ENCODE assay signal across 14 cellular contexts in genomic region chr2:204177251-204177976, GRCh38.
DNase-seq lines count a peak whose midpoint lies in the region; ATAC-seq, FAIRE-seq and TF ChIP-seq lines count a peak whose summit lies in the region.
"Had no signal": no experiment of that assay in that cellular context is flagged by ENCODE, and none has a peak within 500 bp of the region (broad histone marks: within the 10 kb centered on the region; RNA-seq: fewer than 3 reads in every experiment).

No MANE protein-coding gene starts in this region.

- in situ Hi-C loops in HepG2 (cut with HindIII; ENCODE audit: extremely low pct_ligation_motif_present, low pct_unique_long_range_greater_than_20kb) = no loop called here

- 25% methylated on average over 4 of the region's 4 CpGs for WGBS in HepG2 (ENCODE audit: low lambda C conversion rate)
- whole genome bisulfite sequencing in right lobe of liver (ENCODE audit: insufficient coverage, low coverage, low lambda C conversion rate, missing lambda C conversion rate) = 92% methylated on average over 1 of the region's 4 CpGs

- H3K27me3 ChIP-seq in HepG2 (ENCODE audit: control insufficient read depth in 1 of 2, insufficient read depth in 2 of 2, low read length in 2 of 2) (no peaks in the 10 kb centered on the region), right lobe of liver (no peaks in the 10 kb centered on the region)
- H3K27me3 ChIP-seq: colonic mucosa had no signal

- no peaks in the 10 kb centered on the region for H4K20me1 ChIP-seq in HepG2 (ENCODE audit: insufficient read depth, low read length)

- TF ChIP-seq EP300 in HepG2 (IDR thresholded peaks at IDR 0.05; ENCODE audit: low read depth in 2 of 2, low read length in 2 of 2) (no peak), HepG2 (CRISPR knock-in tag; IDR thresholded peaks at IDR 0.05; ENCODE audit: borderline replicate concordance) (no peak)

- CTCF ChIA-PET in HepG2 (lab: Yijun Ruan, JAX; ENCODE audit: low intra/inter-chr PET ratio, low total read pairs) = interaction anchor here (1.7 kb wide), 1 partner anchor 32 kb away, joined by 20 read pairs; no protein-coding TSS in a partner anchor

- TF ChIP-seq RAD21 in HepG2 (CRISPR knock-in tag; IDR thresholded peaks at IDR 0.05) = no peak

- no peak overlapping the region for H3K4me2 ChIP-seq in HepG2 (ENCODE audit: low read depth, low read length)

- peak; percentile 44 for ATAC-seq in HepG2
- no peak for ATAC-seq in right lobe of liver
- peak; percentile 26 for ATAC-seq in GM21723 (IDR thresholded peaks at IDR 0.05; ENCODE audit: unreplicated experiment)
- peak; percentile 11 for ATAC-seq in HG03442 (IDR thresholded peaks at IDR 0.05; ENCODE audit: unreplicated experiment)
- ATAC-seq in GM21515 (IDR thresholded peaks at IDR 0.05; ENCODE audit: unreplicated experiment) = no peak
- no peak for ATAC-seq in esophagus mucosa

- POLR2A ChIA-PET in HepG2 (lab: Yijun Ruan, JAX) = no interaction called here

- H3K79me2 ChIP-seq in HepG2 (ENCODE audit: insufficient read depth, low read length) = no peaks in the 10 kb centered on the region

- no TSS peak for BruUV-seq in HepG2 (replicated peaks; lab: Mats Ljungman, UMichigan)

- peaks cover 10% of the 10 kb centered on the region; the same call in 1 of the 2 replicates for H3K4me1 ChIP-seq in HepG2 (ENCODE audit: insufficient read depth, low read length)
- H3K4me1 ChIP-seq in right lobe of liver = peaks cover 0 to 4% (median 0%) of the 10 kb centered on the region in 4 donors
- H3K4me1 ChIP-seq: colonic mucosa had no signal

- H3K4me3 ChIP-seq in HepG2 (replicated peaks in 1 of 3; ENCODE audit: insufficient read depth in 1 of 3, low read depth in 2 of 3, low read length in 3 of 3) (no peak overlapping the region), right lobe of liver (no peak overlapping the region)
- H3K4me3 ChIP-seq: colonic mucosa had no signal

- TF ChIP-seq POLR2A in HepG2 (IDR thresholded peaks at IDR 0.05; ENCODE audit: insufficient read depth in 1 of 2, low read depth in 2 of 2, low read length in 2 of 2) = no peak
- no peak for TF ChIP-seq POLR2A in right lobe of liver (IDR thresholded peaks at IDR 0.05)

- no peak overlapping the region for H3K9ac ChIP-seq in HepG2 (ENCODE audit: insufficient read depth, low read depth, low read length)

- DNase-seq in HepG2 (ENCODE audit: low spot score) = no peak
- no peak for DNase-seq in right lobe of liver
- no peak for DNase-seq in DMS79 treated with DMSO at 0.1 percent for 48 hours (lab: John Stamatoyannopoulos, UW)
- DNase-seq in NCI-H2029 treated with DMSO at 0.1 percent for 48 hours (lab: John Stamatoyannopoulos, UW) = no peak
- DNase-seq: hippocampal formation, NCI-H526 treated with DMSO at 0.1 percent for 48 hours, posterior cingulate gyrus had no signal

- H3K27ac ChIP-seq in HepG2 (ENCODE audit: extremely low read length, insufficient read depth, low read length) (no peak overlapping the region), right lobe of liver (no peak overlapping the region)
- H3K27ac ChIP-seq: colonic mucosa had no signal

- no peak overlapping the region for H2AFZ ChIP-seq in HepG2 (ENCODE audit: low read length)

- intact Hi-C loops in HepG2 (cut with micrococcal nuclease; ENCODE audit: unreplicated experiment) = no loop called here
- intact Hi-C loops in right lobe of liver (cut with DNase I) = no loop called here

- FAIRE-seq in HepG2 (lab: Jason Lieb, UNC) = no peak
- FAIRE-seq: D721Med, RCC 7860 had no signal

- no peaks in the 10 kb centered on the region for H3K36me3 ChIP-seq in HepG2 (replicated peaks in 1 of 2; ENCODE audit: control insufficient read depth in 1 of 2, insufficient read depth in 2 of 2, low read length in 2 of 2)
- H3K36me3 ChIP-seq in right lobe of liver = no peaks in the 10 kb centered on the region
- H3K36me3 ChIP-seq: colonic mucosa had no signal

- H3K9me3 ChIP-seq in HepG2 (ENCODE audit: low read length) (no peaks in the 10 kb centered on the region), right lobe of liver (no peaks in the 10 kb centered on the region)
- H3K9me3 ChIP-seq: colonic mucosa had no signal

- TF ChIP-seq CTCF in HepG2 (CRISPR knock-in tag; IDR thresholded peaks at IDR 0.05) (no peak), right lobe of liver (IDR thresholded peaks at IDR 0.05) (no peak)

TF ChIP-seq in HepG2, 621 proteins besides CTCF, POLR2A, EP300 and RAD21:
- TF ChIP-seq ZNF124 (CRISPR knock-in tag; IDR thresholded peaks at IDR 0.05) = no peak
- peak; percentile 62 for TF ChIP-seq HNRNPK (IDR thresholded peaks at IDR 0.05; ENCODE audit: low read depth, low read length, poor library complexity, severe bottlenecking)

Comparison
In these comparisons a context has a peak if more than half of its experiments do, and no peak if none do; other contexts are left out.
1. ATAC-seq: peak in HepG2 (single experiment), GM21723 (single experiment) and HG03442 (single experiment); none in right lobe of liver (0 of 4), GM21515 (single experiment) and esophagus mucosa (single experiment).